16 cellular contexts compared by ENCODE assay signal in the genomic region with DNA sequence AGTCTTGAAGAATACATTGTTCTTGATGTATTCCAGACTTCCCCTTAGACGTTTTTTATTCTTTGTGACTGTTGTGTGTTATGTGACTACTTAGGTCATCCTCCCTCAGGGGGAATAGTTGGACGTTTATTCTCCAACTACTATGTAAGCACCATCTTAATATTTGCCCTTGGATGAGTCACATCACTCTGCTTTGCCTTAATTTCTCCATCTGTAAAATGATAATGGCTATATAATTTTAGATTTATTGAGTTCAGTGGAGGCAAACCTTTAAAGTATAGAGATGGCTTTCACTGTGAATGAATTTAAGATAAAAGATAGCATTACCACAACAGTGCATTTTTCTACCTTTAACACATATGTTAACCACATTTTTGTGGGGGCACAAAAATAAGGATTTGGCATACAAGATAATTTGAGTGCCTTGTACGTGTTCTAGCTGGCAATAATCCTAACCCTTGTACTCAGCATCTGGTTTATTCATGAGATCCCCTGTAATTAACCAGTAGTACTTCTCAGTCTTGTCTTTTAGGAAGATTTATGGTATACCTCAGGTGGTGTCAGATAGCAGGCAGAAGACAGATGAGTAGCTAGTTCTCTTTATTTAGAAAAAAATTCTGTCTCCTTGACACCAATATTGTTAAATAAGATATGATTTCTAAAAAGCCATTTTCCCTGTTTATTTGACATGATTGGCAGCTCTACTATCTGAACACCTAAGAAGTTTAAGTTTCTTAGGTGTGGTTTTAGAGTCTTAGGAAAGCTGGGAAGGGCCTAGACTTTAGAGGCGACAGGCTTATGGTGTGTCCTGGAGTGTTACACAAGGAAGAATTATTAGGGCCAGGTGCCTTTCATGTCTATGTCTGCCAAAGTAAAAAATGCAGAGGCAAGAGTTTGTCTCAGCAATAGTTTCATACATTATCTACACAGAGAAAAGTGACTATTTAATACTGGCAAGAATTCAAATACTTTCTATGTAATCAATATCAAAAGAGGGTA.
DNase-seq lines count a peak whose midpoint lies in the region; TF ChIP-seq lines count a peak whose summit lies in the region.
"Had no signal": no experiment of that assay in that cellular context is flagged by ENCODE, and none has a peak within 500 bp of the region (broad histone marks: within the 10 kb centered on the region; RNA-seq: fewer than 3 reads in every experiment).

No MANE protein-coding gene starts in this region.

- DNase-seq in NCI-H2107 treated with DMSO at 0.1 percent for 48 hours (lab: John Stamatoyannopoulos, UW; ENCODE audit: unreplicated experiment) (peak; percentile 40), NCI-H2107 (lab: John Stamatoyannopoulos, UW) (no peak), NCI-H82 (lab: John Stamatoyannopoulos, UW) (peak; percentile 81), fibroblast of pulmonary artery (ENCODE audit: low read depth) (peak; percentile 26), transverse colon (no peak), dedifferentiated amniotic fluid mesenchymal stem cell (ENCODE audit: extremely low spot score) (no peak)
- DNase-seq in activated CD4-positive, alpha-beta T cell treated with anti-CD3 and anti-CD28 coated beads for 4 hours, result no peak
- DNase-seq in activated CD8-positive, alpha-beta memory T cell treated with anti-CD3 and anti-CD28 coated beads for 24 hours, result no peak
- DNase-seq: activated CD8-positive, alpha-beta T cell treated with anti-CD3 and anti-CD28 coated beads, Interleukin-2, amount 10 ng/mL, durations not matched to agents 7 days and 5 days; Calu3; glutamatergic neuron; H9; stimulated activated CD4-positive, alpha-beta T cell treated with anti-CD3 and anti-CD28 coated beads, Interleukin-4, amount 100 ng/mL, for 4 hours had no signal

- H3K36me3 ChIP-seq in transverse colon, result no peaks in the 10 kb centered on the region

- H3K27me3 ChIP-seq in transverse colon, result no peaks in the 10 kb centered on the region

- H3K4me1 ChIP-seq in transverse colon, result peaks cover 9 to 48% (median 29%) of the 10 kb centered on the region in 4 donors

- peak overlapping the region; percentile 46 to 81 (median 64) for H3K27ac ChIP-seq in transverse colon
- H3K27ac ChIP-seq: 22Rv1, coronary artery had no signal

- TF ChIP-seq CTCF in fibroblast of pulmonary artery (IDR thresholded peaks at IDR 0.05; ENCODE audit: low read length, missing control alignments) (no peak), transverse colon (IDR thresholded peaks at IDR 0.05) (no peak)

- H3K4me3 ChIP-seq in fibroblast of pulmonary artery (replicated peaks; ENCODE audit: low read depth, low read length) (no peak overlapping the region), transverse colon (no peak overlapping the region)
- H3K4me3 ChIP-seq: coronary artery, lung had no signal

- no peak for TF ChIP-seq POLR2A in transverse colon (IDR thresholded peaks at IDR 0.05)

- in situ Hi-C loops in transverse colon (cut with MboI; ENCODE audit: low pct_ligation_motif_present in 1 of 4, low pct_unique_long_range_greater_than_20kb in 1 of 4, low sequenced_read_pairs in 3 of 4), result loop anchor here in 1 of 4 donors (25.0 kb wide), 1 partner anchor 165 kb away; no protein-coding TSS in a partner anchor

- intact Hi-C loops in transverse colon (cut with DNase I; ENCODE audit: low total_unique reads), result no loop called here

- no peaks in the 10 kb centered on the region for H3K9me3 ChIP-seq in transverse colon

- WGBS in transverse colon (ENCODE audit: low coverage in 1 of 2), 2 donors, result 39 to 40% methylated on average over 3 to 4 of the region's 4 CpGs

- no peak for TF ChIP-seq EP300 in transverse colon (IDR thresholded peaks at IDR 0.05; ENCODE audit: low read depth)

Comparison
In these comparisons a context has a peak if more than half of its experiments do, and no peak if none do; other contexts are left out.
1. DNase-seq: peak in NCI-H2107 treated with DMSO at 0.1 percent for 48 hours (single experiment), NCI-H82 (single experiment) and fibroblast of pulmonary artery (single experiment); none in NCI-H2107 (single experiment), transverse colon (single experiment), activated CD4-positive, alpha-beta T cell treated with anti-CD3 and anti-CD28 coated beads for 4 hours (0 of 2), activated CD8-positive, alpha-beta memory T cell treated with anti-CD3 and anti-CD28 coated beads for 24 hours (single experiment) and dedifferentiated amniotic fluid mesenchymal stem cell (single experiment).